Comparison of ENCODE assay signal across 1 cellular context in genomic region chr5:1392801-1393565, GRCh38.
TF ChIP-seq lines count a peak whose summit lies in the region.

No MANE protein-coding gene starts in this region.

TF ChIP-seq in H1, 55 proteins besides CTCF, POLR2A, EP300 and RAD21:
- TF ChIP-seq USF2 (IDR thresholded peaks at IDR 0.05; ENCODE audit: low read length) = no peak
- TF ChIP-seq SUZ12 (IDR thresholded peaks at IDR 0.05; ENCODE audit: low read length) = no peak
- TF ChIP-seq BACH1 (IDR thresholded peaks at IDR 0.05; ENCODE audit: low read length) = no peak
- no peak for TF ChIP-seq TAF1 (IDR thresholded peaks at IDR 0.05; ENCODE audit: low read depth, low read length)
- TF ChIP-seq ATF3 (IDR thresholded peaks at IDR 0.05; ENCODE audit: insufficient read depth, low read depth, low read length) = no peak
- no peak for TF ChIP-seq SP1 (IDR thresholded peaks at IDR 0.05; ENCODE audit: low read depth, low read length)
- TF ChIP-seq RBBP5 (IDR thresholded peaks at IDR 0.05; ENCODE audit: borderline replicate concordance, low read depth, low read length) = no peak
- TF ChIP-seq KDM5A (IDR thresholded peaks at IDR 0.05; ENCODE audit: low read length) = no peak
- no peak for TF ChIP-seq GTF2F1 (IDR thresholded peaks at IDR 0.05; ENCODE audit: borderline replicate concordance, low read depth, low read length)
- TF ChIP-seq TAF7 (optimal IDR thresholded peaks at IDR 0.05; ENCODE audit: borderline replicate concordance, low read depth, low read length) = no peak
- TF ChIP-seq MAX (IDR thresholded peaks at IDR 0.05) = no peak
